ENCODE assay signal across 10 cellular contexts in genomic region chr6:89895273-89895874, GRCh38. TPM values are rescaled to one million over a fixed set of nuclear protein-coding genes. Genes with fewer than 3 reads are reported as not detected.
DNase-seq lines count a peak whose midpoint lies in the region; ATAC-seq, FAIRE-seq and TF ChIP-seq lines count a peak whose summit lies in the region.
"Had no signal": no experiment of that assay in that cellular context is flagged by ENCODE, and none has a peak within 500 bp of the region (broad histone marks: within the 10 kb centered on the region; RNA-seq: fewer than 3 reads in every experiment).

No MANE protein-coding gene starts in this region.

- no peak overlapping the region for H3K23ac ChIP-seq in IMR-90 (ENCODE audit: low read depth, low read length)

- ATAC-seq in IMR-90 (ENCODE audit: low read depth) (peak; percentile 98), GM12878 (0 out of 3 replicates have a peak, but pooled peaks have one; percentile 52), GM21526 (IDR thresholded peaks at IDR 0.05; ENCODE audit: low FRiP score, unreplicated experiment) (no peak), GM19324 (IDR thresholded peaks at IDR 0.05; ENCODE audit: low FRiP score, unreplicated experiment) (no peak)

- H3K27ac ChIP-seq in IMR-90 (ENCODE audit: insufficient read depth, low read length) = no peak overlapping the region
- H3K27ac ChIP-seq in GM12878 (ENCODE audit: control insufficient read depth, insufficient read depth) = no peak overlapping the region
- H3K27ac ChIP-seq: SK-N-MC had no signal

- no peak overlapping the region for H2AK9ac ChIP-seq in IMR-90 (replicated peaks; ENCODE audit: low read depth, low read length, poor library complexity)

- dilution Hi-C loops in IMR-90 (cut with HindIII; ENCODE audit: low sequenced_read_pairs, unreplicated experiment) = no loop called here

- no peaks in the 10 kb centered on the region for H3K79me2 ChIP-seq in GM12878 (ENCODE audit: control insufficient read depth, insufficient read depth, low read length)

- RAD21 ChIA-PET in GM12878 (lab: Charles Lee; ENCODE audit: unreplicated experiment) = no interaction called here

- no peak overlapping the region for H2BK20ac ChIP-seq in IMR-90 (ENCODE audit: low read depth, low read length)

- TF ChIP-seq POLR2A in IMR-90 (IDR thresholded peaks at IDR 0.05; ENCODE audit: low read depth, low read length) (no peak), GM12878 (IDR thresholded peaks at IDR 0.05; ENCODE audit: low read depth, low read length) (no peak)

- 33% methylated on average over 3 of the region's 8 CpGs; no CpG with 5 or more reads in 1 of the 2 experiments for WGBS in IMR-90 (ENCODE audit: extremely low coverage in 2 of 2, insufficient read length in 1 of 2), 2 experiments
- 34% methylated on average over 8 of the region's 8 CpGs for WGBS in GM12878 (ENCODE audit: insufficient coverage, insufficient replicate concordance, low lambda C conversion rate, missing lambda C conversion rate)

- TF ChIP-seq EP300 in GM12878 (IDR thresholded peaks at IDR 0.05; ENCODE audit: borderline replicate concordance in 1 of 2, control insufficient read depth in 1 of 2, low read depth in 2 of 2, low read length in 2 of 2) = no peak

- H3K9me1 ChIP-seq in IMR-90 (ENCODE audit: insufficient read depth, low read length) = no peaks in the 10 kb centered on the region

- H3K4me2 ChIP-seq in IMR-90 (ENCODE audit: low read depth, low read length) = no peak overlapping the region
- H3K4me2 ChIP-seq in GM12878 (ENCODE audit: control insufficient read depth, insufficient read depth) = no peak overlapping the region

- H2AFZ ChIP-seq in IMR-90 (replicated peaks; ENCODE audit: low read length, poor library complexity) = no peak overlapping the region
- H2AFZ ChIP-seq in GM12878 (ENCODE audit: control insufficient read depth, low read depth, low read length) = no peak overlapping the region

- no peak overlapping the region for H3K4me3 ChIP-seq in AG10803 (ENCODE audit: low read length)
- no peak overlapping the region for H3K4me3 ChIP-seq in IMR-90 (ENCODE audit: insufficient read depth, low read depth, low read length)
- H3K4me3 ChIP-seq in GM12878 = no peak overlapping the region
- H3K4me3 ChIP-seq: SK-N-MC had no signal

- H4K20me1 ChIP-seq in IMR-90 (ENCODE audit: insufficient read depth, low read length) (no peaks in the 10 kb centered on the region), GM12878 (ENCODE audit: control insufficient read depth, insufficient read depth) (no peaks in the 10 kb centered on the region)

- no peaks in the 10 kb centered on the region for H3K36me3 ChIP-seq in IMR-90 (ENCODE audit: control insufficient read depth, insufficient read depth, low read length)
- no peaks in the 10 kb centered on the region for H3K36me3 ChIP-seq in GM12878 (ENCODE audit: control insufficient read depth in 2 of 2, insufficient read depth in 2 of 2, low read length in 1 of 2)

- no peak overlapping the region for H3K14ac ChIP-seq in IMR-90 (replicated peaks; ENCODE audit: low read depth, low read length)

- H4K91ac ChIP-seq in IMR-90 (ENCODE audit: insufficient read depth, low read depth, low read length) = no peak overlapping the region

- H3K79me1 ChIP-seq in IMR-90 (ENCODE audit: low read depth in 1 of 2, low read length in 2 of 2) = no peaks in the 10 kb centered on the region

- no peaks in the 10 kb centered on the region for H3K9me3 ChIP-seq in IMR-90 (ENCODE audit: control insufficient read depth, insufficient read depth, low read length)
- no peaks in the 10 kb centered on the region for H3K9me3 ChIP-seq in GM12878 (replicated peaks; ENCODE audit: control insufficient read depth, insufficient read depth, low read length)

- in situ Hi-C loops in IMR-90 (cut with MboI; ENCODE audit: low sequenced_read_pairs) = no loop called here
- in situ Hi-C loops in GM12878 (cut with MboI) = no loop called here

- no peak overlapping the region for H2AK5ac ChIP-seq in IMR-90 (ENCODE audit: low read depth, low read length)

- H3K56ac ChIP-seq in IMR-90 (ENCODE audit: extremely low read depth, insufficient read depth, low read length) = no peak overlapping the region

- H2BK15ac ChIP-seq in IMR-90 (ENCODE audit: low read depth, low read length) = no peak overlapping the region

- no peak overlapping the region for H2BK5ac ChIP-seq in IMR-90 (ENCODE audit: low read depth, low read length, poor library complexity, severe bottlenecking)

- TF ChIP-seq RAD21 in IMR-90 (IDR thresholded peaks at IDR 0.05; ENCODE audit: low read length) = no peak
- no peak for TF ChIP-seq RAD21 in GM12878 (IDR thresholded peaks at IDR 0.05; ENCODE audit: insufficient read depth, low read depth, low read length)

- H3K9ac ChIP-seq in IMR-90 (ENCODE audit: low read depth, low read length) (no peak overlapping the region), GM12878 (ENCODE audit: control insufficient read depth, insufficient read depth, low read length) (no peak overlapping the region)

- SMC1A ChIA-PET in GM12878 (lab: Charles Lee; ENCODE audit: uncharacterized antibody, unreplicated experiment) = no interaction called here

- intact Hi-C loops in IMR-90 (cut with micrococcal nuclease) = no loop called here
- intact Hi-C loops in GM12878 (cut with micrococcal nuclease; ENCODE audit: unreplicated experiment) = no loop called here

- no peak overlapping the region for H3K4ac ChIP-seq in IMR-90 (ENCODE audit: low read depth, low read length)

- no peak for FAIRE-seq in GM12878 (lab: Jason Lieb, UNC)

- H3K4me1 ChIP-seq in IMR-90 (ENCODE audit: control insufficient read depth, insufficient read depth, low read length) (no peaks in the 10 kb centered on the region), GM12878 (ENCODE audit: control insufficient read depth, insufficient read depth, low read length) (no peaks in the 10 kb centered on the region)

- POLR2A ChIA-PET in IMR-90 (lab: Charles Lee; ENCODE audit: unreplicated experiment) = no interaction called here
- POLR2A ChIA-PET in GM12878 (lab: Charles Lee) = no interaction called here

- CTCF ChIA-PET in IMR-90 (lab: Yijun Ruan, JAX) (no interaction called here), GM12878 (lab: Yijun Ruan, JAX) (no interaction called here)

- H3K18ac ChIP-seq in IMR-90 (ENCODE audit: low read depth, low read length) = no peak overlapping the region

- no peak for TF ChIP-seq CTCF in AG10803 (conservative IDR thresholded peaks at IDR 0.05; ENCODE audit: low read length)
- no peak for TF ChIP-seq CTCF in IMR-90 (conservative IDR thresholded peaks at IDR 0.05; ENCODE audit: low read depth, low read length)
- TF ChIP-seq CTCF in GM12878 (IDR thresholded peaks at IDR 0.05 in 2 of 3, conservative IDR thresholded peaks at IDR 0.05 in 1 of 3; ENCODE audit: control insufficient read depth in 2 of 3, extremely low read depth in 1 of 3, insufficient read depth in 1 of 3, low read depth in 3 of 3, low read length in 3 of 3) = no peak

- H4K5ac ChIP-seq in IMR-90 (ENCODE audit: low read depth, low read length) = no peak overlapping the region

- H2BK120ac ChIP-seq in IMR-90 (ENCODE audit: low read depth, low read length) = no peak overlapping the region

- BruUV-seq in IMR-90 (replicated peaks; lab: Mats Ljungman, UMichigan) (no TSS peak), GM12878 (replicated peaks; lab: Mats Ljungman, UMichigan) (no TSS peak)

- peak; percentile 34 for DNase-seq in AG10803 (ENCODE audit: low read depth)
- peak; percentile 69 for DNase-seq in IMR-90
- no peak for DNase-seq in GM12878 (ENCODE audit: low read depth, low spot score)
- DNase-seq in kidney glomerular epithelial cell (lab: John Stamatoyannopoulos, UW) = peak; percentile 72
- no peak for DNase-seq in middle frontal gyrus (ENCODE audit: extremely low spot score, low spot score)
- DNase-seq in NCI-H2227 (lab: John Stamatoyannopoulos, UW; ENCODE audit: unreplicated experiment) = no peak
- DNase-seq: effector CD8-positive, alpha-beta T cell had no signal

- H4K8ac ChIP-seq in IMR-90 (ENCODE audit: low read depth in 2 of 2, low read length in 2 of 2) = no peak overlapping the region

- H3K27me3 ChIP-seq in IMR-90 (ENCODE audit: control insufficient read depth, insufficient read depth, low read length) (peaks cover 3% of the 10 kb centered on the region; the same call in 1 of the 2 replicates), GM12878 (replicated peaks in 1 of 2; ENCODE audit: control insufficient read depth in 2 of 2, insufficient read depth in 2 of 2, low read length in 1 of 2) (no peaks in the 10 kb centered on the region; a peak in 1 of 4 replicates)

TF ChIP-seq in IMR-90, 13 proteins besides CTCF, POLR2A, EP300 and RAD21:
- TF ChIP-seq MXI1 (IDR thresholded peaks at IDR 0.05; ENCODE audit: borderline replicate concordance, low read depth, low read length) (peak; percentile 92), RCOR1 (IDR thresholded peaks at IDR 0.05; ENCODE audit: insufficient replicate concordance, low read length) (peak; percentile 82), BHLHE40 (IDR thresholded peaks at IDR 0.05; ENCODE audit: low read depth, low read length) (no peak)

TF ChIP-seq in GM12878, 131 proteins besides CTCF, POLR2A, EP300 and RAD21 (continues in another document):
- TF ChIP-seq JUND (IDR thresholded peaks at IDR 0.05; ENCODE audit: low read depth, low read length) = no peak

RNA-seq across cellular contexts. Expression of gene GJA10, which starts 1.1 kb away (rescaled TPM):
- total RNA-seq in IMR-90 (2012; rRNA removed) (not detected in 2 replicates), GM12878 (2014; rRNA removed) (not detected in 2 replicates), GM12878 (2014; rRNA removed; fragmentation: Illumina TruSeq; extraction: Trizol) (not detected in 2 replicates), GM12878 (2021) (not detected in 2 replicates)
- polyA plus RNA-seq in IMR-90 (2012; rRNA removed) (not detected in 2 replicates), GM12878 (2011; rRNA removed) (not detected in 2 replicates), GM12878 (2014; fragmentation: Illumina TruSeq; extraction: Trizol) (not detected in 2 replicates), GM12878 (2014; fragmentation: Nextera tagmentation; extraction: Ambion mirVana) (not detected), GM12878 (2014; rRNA removed) (not detected in 2 replicates), GM12878 (2016; fragmentation: Nextera tagmentation; extraction: Ambion mirVana) (not detected)
- not detected in 2 replicates for polyA plus RNA-seq in IMR-90 (2012; cell fraction: cytosol; rRNA removed)
- not detected in 2 replicates for polyA plus RNA-seq in IMR-90 (2012; cell fraction: nucleus; rRNA removed; ENCODE audit: low replicate concordance)
- not detected in 2 replicates for total RNA-seq in GM12878 (2013; cell fraction: nucleolus; rRNA removed)
- not detected for polyA plus RNA-seq in GM12878 (2011; ENCODE audit: low read depth)
- polyA plus RNA-seq in GM12878 (2011; cell fraction: cytosol; rRNA removed) = not detected in 2 replicates
- not detected in 2 replicates for polyA plus RNA-seq in GM12878 (2011; cell fraction: nucleus; rRNA removed)
- not detected in 2 replicates for polyA plus RNA-seq in GM12878 (2012)
- polyA minus RNA-seq in GM12878 (2011; rRNA and poly(A)+ RNA removed) = not detected in 2 replicates
- not detected in 2 replicates for polyA minus RNA-seq in GM12878 (2011; cell fraction: cytosol; rRNA and poly(A)+ RNA removed)
- not detected in 2 replicates for polyA minus RNA-seq in GM12878 (2011; cell fraction: nucleus; rRNA and poly(A)+ RNA removed)

Comparison
In these comparisons a context has a peak if more than half of its experiments do, and no peak if none do; other contexts are left out.
1. DNase-seq: peak in AG10803 (single experiment), IMR-90 (single experiment) and kidney glomerular epithelial cell (single experiment); none in GM12878 (single experiment), middle frontal gyrus (single experiment) and NCI-H2227 (single experiment).
2. ATAC-seq: peak in IMR-90 (single experiment) and GM12878 (single experiment); none in GM21526 (single experiment) and GM19324 (single experiment).